5 cellular contexts compared by ENCODE assay signal in genomic region chr4:134958862-134959261, GRCh38.
"Had no signal": no experiment of that assay in that cellular context is flagged by ENCODE, and none has a peak within 500 bp of the region (broad histone marks: within the 10 kb centered on the region; RNA-seq: fewer than 3 reads in every experiment).

No MANE protein-coding gene starts in this region.

- H3K4me3 ChIP-seq: K562 had no signal

- H3K27ac ChIP-seq: HL-60 had no signal

- DNase-seq: IMR-90, KBM-7, KG1 had no signal
